Comparison of ENCODE assay signal across 17 cellular contexts in the genomic region with DNA sequence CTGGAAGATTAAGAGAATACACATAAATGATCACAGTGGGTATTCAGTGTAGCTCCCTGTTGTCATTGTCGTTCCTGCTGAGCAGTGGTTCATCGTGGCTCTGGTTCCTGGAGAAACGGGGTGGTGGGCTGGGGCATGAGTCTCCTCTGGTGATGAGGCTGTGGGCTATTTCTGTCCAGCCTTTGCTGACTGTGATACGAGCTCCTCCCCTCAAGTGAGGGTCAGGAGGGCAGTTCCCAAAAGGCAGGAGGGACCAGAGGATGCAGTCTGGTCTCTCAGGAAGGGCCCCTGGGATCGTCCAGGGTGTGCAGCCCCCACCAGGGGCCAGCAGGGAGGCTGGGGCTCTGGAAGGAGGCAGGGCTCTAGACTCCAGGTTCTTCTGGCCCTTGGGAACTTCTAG.
"Had no signal": no experiment of that assay in that cellular context is flagged by ENCODE, and none has a peak within 500 bp of the region (broad histone marks: within the 10 kb centered on the region; RNA-seq: fewer than 3 reads in every experiment).

No MANE protein-coding gene starts in this region.

- H3K4me2 ChIP-seq: smooth muscle cell had no signal

- H3K4me1 ChIP-seq: colonic mucosa, esophagus squamous epithelium, gastroesophageal sphincter, right atrium auricular region, tibial artery, upper lobe of left lung, uterus had no signal

- H3K4me3 ChIP-seq: colonic mucosa, esophagus squamous epithelium, gastroesophageal sphincter, ovary, right atrium auricular region, smooth muscle cell, tibial artery, upper lobe of left lung, uterus had no signal

- H3K27me3 ChIP-seq: colonic mucosa, ovary, right atrium auricular region, uterus had no signal

- ATAC-seq: gastroesophageal sphincter; naive thymus-derived CD4-positive, alpha-beta T cell; stimulated activated effector memory CD8-positive, alpha-beta T cell treated with anti-CD3 and anti-CD28 coated beads, Interleukin-12 subunit alpha, Interleukin-12 subunit beta, amount 100 ng/mL, for 72 hours; stimulated activated naive CD8-positive, alpha-beta T cell treated with anti-CD3 and anti-CD28 coated beads, Interleukin-15, Interleukin-2, amounts not matched to agents 100 U/mL and 50 U/mL, for 24 hours had no signal

- H3K9me3 ChIP-seq: colonic mucosa, esophagus squamous epithelium, gastroesophageal sphincter, ovary, right atrium auricular region, tibial artery, upper lobe of left lung, uterus had no signal

- H3K27ac ChIP-seq: colonic mucosa, esophagus squamous epithelium, gastroesophageal sphincter, ovary, right atrium auricular region, tibial artery, upper lobe of left lung, uterus had no signal

- DNase-seq: colonic mucosa; dermis blood vessel endothelial cell; esophagus squamous epithelium; foreskin fibroblast; mesendoderm; naive thymus-derived CD4-positive, alpha-beta T cell; nephron progenitor cell; ovary; stimulated activated CD4-positive, alpha-beta T cell treated with anti-CD3 and anti-CD28 coated beads, Interleukin-2, amount 100 ng/mL, for 48 hours; stimulated activated naive CD8-positive, alpha-beta T cell treated with anti-CD3 and anti-CD28 coated beads, Interleukin-15, Interleukin-2, amounts not matched to agents 100 U/mL and 50 U/mL, for 24 hours; upper lobe of left lung; uterus had no signal

- H3K36me3 ChIP-seq: colonic mucosa, esophagus squamous epithelium, gastroesophageal sphincter, ovary, right atrium auricular region, tibial artery, upper lobe of left lung, uterus had no signal
